ENCODE assay signal across 8 cellular contexts in the genomic region with DNA sequence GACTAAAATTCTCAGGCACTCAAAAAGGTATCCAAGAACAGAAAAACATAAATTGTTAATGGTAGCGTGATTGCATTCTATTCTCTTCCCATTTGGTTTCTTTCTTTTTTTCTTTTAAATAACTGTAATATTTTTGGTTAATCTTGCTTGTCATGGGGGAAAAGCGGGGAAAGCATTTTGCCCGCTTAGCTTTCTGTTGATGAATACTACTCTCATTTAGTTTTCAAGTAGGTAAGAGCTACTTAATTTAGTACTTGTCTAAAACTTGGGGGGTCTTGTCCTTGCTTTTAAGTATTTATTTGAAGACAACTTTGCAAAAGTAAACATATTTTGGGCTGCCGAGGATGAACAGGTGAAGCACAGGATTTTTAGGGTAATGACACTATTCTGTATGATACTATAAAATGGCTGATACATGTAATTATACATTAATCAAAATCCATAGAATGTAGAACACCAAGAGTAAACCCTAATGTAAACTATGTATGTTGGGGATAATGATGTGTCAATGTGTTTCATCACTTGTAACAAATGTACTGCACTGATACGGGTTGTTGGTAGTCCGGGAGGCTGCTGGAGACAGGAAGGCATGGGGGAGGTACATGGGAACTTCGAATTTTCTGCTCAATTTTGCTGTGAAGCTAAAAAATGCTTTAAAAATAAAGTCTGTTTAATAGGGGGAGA. TPM values are rescaled to one million over a fixed set of nuclear protein-coding genes. Genes with fewer than 3 reads are reported as not detected.
DNase-seq lines count a peak whose midpoint lies in the region; ATAC-seq and TF ChIP-seq lines count a peak whose summit lies in the region.

No MANE protein-coding gene starts in this region.

- H3K4me3 Mint-ChIP-seq in CD4-positive, CD25-positive, alpha-beta regulatory T cell: peak overlapping the region; percentile 98 to 100 (median 98)
- peak overlapping the region; percentile 95 for H3K4me3 Mint-ChIP-seq in neural crest cell

- peak overlapping the region; percentile 91 to 98 (median 97) for H3K27ac Mint-ChIP-seq in CD4-positive, CD25-positive, alpha-beta regulatory T cell
- no peak overlapping the region for H3K27ac Mint-ChIP-seq in neural crest cell (ENCODE audit: unreplicated experiment)

- DNase-seq in CD4-positive, CD25-positive, alpha-beta regulatory T cell: no peak
- DNase-seq in NCI-H69 (lab: John Stamatoyannopoulos, UW) (peak; percentile 11), coronary artery (ENCODE audit: low spot score) (no peak), neural crest cell (ENCODE audit: low read depth, low spot score) (no peak)
- DNase-seq in stimulated activated CD4-positive, alpha-beta T cell treated with anti-CD3 and anti-CD28 coated beads, Interleukin-2, amount 100 ng/mL, for 48 hours: no peak
- DNase-seq in stimulated activated CD4-positive, alpha-beta T cell treated with anti-CD3 and anti-CD28 coated beads, Interleukin-1b, Interleukin-23, amount 100 ng/mL, for 48 hours: no peak

- ATAC-seq in CD4-positive, CD25-positive, alpha-beta regulatory T cell (ENCODE audit: low read depth in 2 of 2): no peak
- ATAC-seq in HG03565 (IDR thresholded peaks at IDR 0.05; ENCODE audit: unreplicated experiment): no peak
- no peak for ATAC-seq in HG02840 (IDR thresholded peaks at IDR 0.05; ENCODE audit: low FRiP score, unreplicated experiment)

- peaks cover 6% of the 10 kb centered on the region for H3K36me3 Mint-ChIP-seq in CD4-positive, CD25-positive, alpha-beta regulatory T cell
- no peaks in the 10 kb centered on the region for H3K36me3 Mint-ChIP-seq in neural crest cell (ENCODE audit: low read depth)

- H3K9me3 Mint-ChIP-seq in CD4-positive, CD25-positive, alpha-beta regulatory T cell: no peaks in the 10 kb centered on the region
- H3K9me3 Mint-ChIP-seq in neural crest cell: no peaks in the 10 kb centered on the region

- peaks cover 44 to 67% (median 56%) of the 10 kb centered on the region in 4 donors for H3K4me1 Mint-ChIP-seq in CD4-positive, CD25-positive, alpha-beta regulatory T cell
- peaks cover 22% of the 10 kb centered on the region for H3K4me1 Mint-ChIP-seq in neural crest cell

- H3K27ac ChIP-seq in CD4-positive, CD25-positive, alpha-beta regulatory T cell (ENCODE audit: insufficient read depth, low read length, poor library complexity, severe bottlenecking): peak overlapping the region; percentile 89
- peak overlapping the region; percentile 91 to 92 for H3K27ac ChIP-seq in coronary artery

- no peaks in the 10 kb centered on the region for H3K27me3 Mint-ChIP-seq in CD4-positive, CD25-positive, alpha-beta regulatory T cell
- peaks cover 43% of the 10 kb centered on the region for H3K27me3 Mint-ChIP-seq in neural crest cell (ENCODE audit: low read depth)

- no peak for TF ChIP-seq CTCF in coronary artery (IDR thresholded peaks at IDR 0.05)
- TF ChIP-seq CTCF in neural crest cell (conservative IDR thresholded peaks at IDR 0.05): no peak

- H3K36me3 ChIP-seq in CD4-positive, CD25-positive, alpha-beta regulatory T cell (ENCODE audit: control insufficient read depth, insufficient read depth, low read length): no peaks in the 10 kb centered on the region

- H3K27me3 ChIP-seq in CD4-positive, CD25-positive, alpha-beta regulatory T cell (ENCODE audit: control insufficient read depth, insufficient read depth, low read length): no peaks in the 10 kb centered on the region

- no peaks in the 10 kb centered on the region for H3K9me3 ChIP-seq in CD4-positive, CD25-positive, alpha-beta regulatory T cell (ENCODE audit: control insufficient read depth in 2 of 2, low read length in 2 of 2)

- H3K4me1 ChIP-seq in CD4-positive, CD25-positive, alpha-beta regulatory T cell (ENCODE audit: control insufficient read depth, insufficient read depth, low read length, poor library complexity, severe bottlenecking): peaks cover 66% of the 10 kb centered on the region

- peak overlapping the region; percentile 94 for H3K4me3 ChIP-seq in CD4-positive, CD25-positive, alpha-beta regulatory T cell (ENCODE audit: low read depth, low read length)
- H3K4me3 ChIP-seq in coronary artery: peak overlapping the region; percentile 77

RNA-seq across cellular contexts. Expression of a gene that starts 1.7 kb away (rescaled TPM):
- total RNA-seq in CD4-positive, CD25-positive, alpha-beta regulatory T cell: 91.6 TPM
- polyA plus RNA-seq in CD4-positive, CD25-positive, alpha-beta regulatory T cell: 100 to 1,000 TPM; 144 to 198 (median 191) TPM
- total RNA-seq in neural crest cell: 15.0 and 18.7 TPM in 2 replicates
